16 cellular contexts compared by ENCODE assay signal in genomic region chr5:16580382-16580781, GRCh38. TPM values are rescaled to one million over a fixed set of nuclear protein-coding genes. Genes with fewer than 3 reads are reported as not detected.
DNase-seq lines count a peak whose midpoint lies in the region; ATAC-seq, FAIRE-seq and TF ChIP-seq lines count a peak whose summit lies in the region.
"Had no signal": no experiment of that assay in that cellular context is flagged by ENCODE, and none has a peak within 500 bp of the region (broad histone marks: within the 10 kb centered on the region; RNA-seq: fewer than 3 reads in every experiment).

No MANE protein-coding gene starts in this region.

- CTCF ChIA-PET in CD4-positive, alpha-beta T cell (lab: Charles Lee), result no interaction called here
- CTCF ChIA-PET in H1 (lab: Charles Lee; ENCODE audit: partially characterized antibody), result interaction anchor here (1.0 to 4.5 kb wide), 2 partner anchors 29 to 124 kb away, joined by 3 to 25 read pairs; no protein-coding TSS in a partner anchor

- peaks cover 1 to 6% (median 3%) of the 10 kb centered on the region in 4 experiments; a peak in 6 of 7 replicates for H3K4me1 ChIP-seq in H1 (replicated peaks in 1 of 4; ENCODE audit: control insufficient read depth in 3 of 4, insufficient read depth in 4 of 4, low read length in 3 of 4)

- H3K27ac ChIP-seq in CD4-positive, alpha-beta T cell (ENCODE audit: low read depth, low read length), result no peak overlapping the region
- H3K27ac ChIP-seq in VCaP (peak overlapping the region; percentile 69; the same call in 1 of the 2 replicates), H1 (ENCODE audit: low read depth, low read length) (no peak overlapping the region)
- H3K27ac ChIP-seq: KMS-11 had no signal

- no peaks in the 10 kb centered on the region for H3K9me3 ChIP-seq in CD4-positive, alpha-beta T cell (ENCODE audit: control insufficient read depth, low read length)
- no peaks in the 10 kb centered on the region for H3K9me3 ChIP-seq in H1 (ENCODE audit: insufficient read depth in 2 of 2, low read depth in 1 of 2, low read length in 1 of 2)
- H3K9me3 ChIP-seq: MG63 had no signal

- H3K36me3 Mint-ChIP-seq in CD4-positive, alpha-beta T cell (ENCODE audit: low read depth), result peaks cover 31% of the 10 kb centered on the region
- peaks cover 7% of the 10 kb centered on the region for H3K36me3 Mint-ChIP-seq in nephron (ENCODE audit: low read depth)
- H3K36me3 Mint-ChIP-seq: CD14-positive monocyte had no signal

- H3K79me1 ChIP-seq in H1 (ENCODE audit: low read depth, low read length), result no peaks in the 10 kb centered on the region

- H3K4me3 Mint-ChIP-seq in CD4-positive, alpha-beta T cell, result no peak overlapping the region
- peak overlapping the region in 1 of 3 experiments; percentile 22 for H3K4me3 Mint-ChIP-seq in nephron
- H3K4me3 Mint-ChIP-seq: CD14-positive monocyte had no signal

- 95% methylated on average over 6 of the region's 6 CpGs; no CpG with 5 or more reads in 1 of the 2 experiments for WGBS in H1 (ENCODE audit: extremely low coverage in 1 of 2, insufficient coverage in 1 of 2, insufficient read length in 1 of 2, insufficient replicate concordance in 2 of 2, low coverage in 1 of 2, low lambda C conversion rate in 2 of 2, missing lambda C conversion rate in 1 of 2), 2 experiments

- TF ChIP-seq RAD21 in H1 (IDR thresholded peaks at IDR 0.05 in 1 of 2, conservative IDR thresholded peaks at IDR 0.05 in 1 of 2; ENCODE audit: low read depth in 2 of 2, low read length in 2 of 2), result no peak

- FAIRE-seq in H1 (lab: Jason Lieb, UNC), result no peak

- no peak overlapping the region for H2AFZ ChIP-seq in H1 (ENCODE audit: low read length)

- no peaks in the 10 kb centered on the region for H3K27me3 ChIP-seq in CD4-positive, alpha-beta T cell (ENCODE audit: control insufficient read depth, insufficient read depth, low read length)
- H3K27me3 ChIP-seq in H1 (replicated peaks in 1 of 4; ENCODE audit: control insufficient read depth in 3 of 4, extremely low read depth in 1 of 4, insufficient read depth in 3 of 4, low read length in 3 of 4), result no peaks in the 10 kb centered on the region; a peak in 1 of 7 replicates
- H3K27me3 ChIP-seq: MG63 had no signal

- no peak for DNase-seq in CD4-positive, alpha-beta T cell
- no peak for DNase-seq in H1 (ENCODE audit: low read depth in 1 of 2, low spot score in 2 of 2)
- no peak for DNase-seq in AG08395 (ENCODE audit: low spot score)
- DNase-seq: COR-L47, DMS153, GOT3, MG63, NCI-H1092, NCI-H2081 treated with DMSO at 0.1 percent for 48 hours, NCI-H510A treated with DMSO at 0.1 percent for 48 hours had no signal

- POLR2A ChIA-PET in CD4-positive, alpha-beta T cell (lab: Charles Lee), result no interaction called here
- POLR2A ChIA-PET in H1 (lab: Charles Lee; ENCODE audit: partially characterized antibody), result interaction anchor here (0.5 kb wide), 1 partner anchor 31 kb away, joined by 4 read pairs; no protein-coding TSS in a partner anchor

- no peak overlapping the region for H3K56ac ChIP-seq in H1 (replicated peaks; ENCODE audit: insufficient read length, low read depth, low read length)

- H2BK120ac ChIP-seq in H1 (replicated peaks; ENCODE audit: low read depth, low read length), result no peak overlapping the region

- H3K4ac ChIP-seq in H1 (replicated peaks; ENCODE audit: insufficient read length, low read depth, low read length), result no peak overlapping the region

- no peak for ATAC-seq in CD4-positive, alpha-beta T cell (ENCODE audit: poor library complexity)
- no peak for ATAC-seq in HG03139 (IDR thresholded peaks at IDR 0.05; ENCODE audit: unreplicated experiment)
- ATAC-seq in HG03108 (IDR thresholded peaks at IDR 0.05; ENCODE audit: unreplicated experiment), result no peak

- H2AK5ac ChIP-seq in H1 (ENCODE audit: low read depth, low read length), result no peak overlapping the region

- H4K20me1 ChIP-seq in H1 (replicated peaks in 1 of 2; ENCODE audit: control insufficient read depth in 1 of 2, insufficient read depth in 2 of 2, low read length in 2 of 2), result no peaks in the 10 kb centered on the region

- H3K23ac ChIP-seq in H1 (ENCODE audit: insufficient read length), result no peak overlapping the region

- no peak overlapping the region for H2BK20ac ChIP-seq in H1 (ENCODE audit: low read length)

- no peak overlapping the region for H4K8ac ChIP-seq in H1 (ENCODE audit: extremely low read depth, insufficient read depth, low read length)

- no peak overlapping the region for H3K4me3 ChIP-seq in H1 (ENCODE audit: extremely low read depth in 1 of 4, insufficient read depth in 2 of 4, low read depth in 3 of 4, low read length in 4 of 4)
- H3K4me3 ChIP-seq: MG63 had no signal

- no peaks in the 10 kb centered on the region for H3K9me3 Mint-ChIP-seq in CD4-positive, alpha-beta T cell
- H3K9me3 Mint-ChIP-seq in nephron, result peaks cover 3% of the 10 kb centered on the region

- TF ChIP-seq CTCF in CD4-positive, alpha-beta T cell (IDR thresholded peaks at IDR 0.05), result no peak
- no peak for TF ChIP-seq CTCF in VCaP (conservative IDR thresholded peaks at IDR 0.05)
- no peak for TF ChIP-seq CTCF in H1 (IDR thresholded peaks at IDR 0.05; ENCODE audit: control extremely low read depth in 1 of 3, insufficient read depth in 1 of 3, low read depth in 1 of 3, low read length in 3 of 3)
- no peak for TF ChIP-seq CTCF in nephron (IDR thresholded peaks at IDR 0.05; ENCODE audit: unreplicated experiment in 3 of 3)

- H4K5ac ChIP-seq in H1 (ENCODE audit: insufficient read length, low read depth, low read length), result no peak overlapping the region

- intact Hi-C loops in CD4-positive, alpha-beta T cell (cut with DNase I, micrococcal nuclease), result no loop called here

- no peak overlapping the region for H2BK12ac ChIP-seq in H1 (ENCODE audit: low read depth, low read length)

- 0 out of 2 replicates have a peak overlapping the region, but pooled peaks have one; percentile 88 for H2BK15ac ChIP-seq in H1 (ENCODE audit: low read length)

- H4K91ac ChIP-seq in H1 (replicated peaks; ENCODE audit: insufficient read length, low read length), result no peak overlapping the region

- H3K4me2 ChIP-seq in H1 (ENCODE audit: insufficient read depth in 1 of 2, low read depth in 2 of 2, low read length in 2 of 2), result no peak overlapping the region
- H3K4me2 ChIP-seq: KMS-11 had no signal

- no peak for TF ChIP-seq POLR2A in H1 (IDR thresholded peaks at IDR 0.05; ENCODE audit: control extremely low read depth in 1 of 2, low read depth in 2 of 2, low read length in 2 of 2)

- no peak for TF ChIP-seq EP300 in H1 (IDR thresholded peaks at IDR 0.05; ENCODE audit: borderline replicate concordance in 1 of 2, low read depth in 2 of 2, low read length in 2 of 2)

- H3K36me3 ChIP-seq in H1 (ENCODE audit: control insufficient read depth in 2 of 4, insufficient read depth in 4 of 4, low read length in 3 of 4), result no peaks in the 10 kb centered on the region
- H3K36me3 ChIP-seq: MG63 had no signal

- H3K18ac ChIP-seq in H1 (ENCODE audit: extremely low read depth, low read length), result no peak overlapping the region

- H3K14ac ChIP-seq in H1 (ENCODE audit: insufficient read length), result no peak overlapping the region

- H3K23me2 ChIP-seq in H1 (ENCODE audit: low read depth, low read length), result no peaks in the 10 kb centered on the region

- no peak overlapping the region for H2BK5ac ChIP-seq in H1 (ENCODE audit: low read depth, low read length)

- peaks cover 59% of the 10 kb centered on the region for H3K4me1 Mint-ChIP-seq in CD4-positive, alpha-beta T cell (ENCODE audit: low read depth)
- H3K4me1 Mint-ChIP-seq in nephron, result peaks cover 22% of the 10 kb centered on the region
- H3K4me1 Mint-ChIP-seq: CD14-positive monocyte had no signal

- no peaks in the 10 kb centered on the region for H3K79me2 ChIP-seq in H1 (ENCODE audit: control insufficient read depth in 1 of 2, insufficient read depth in 2 of 2, low read length in 2 of 2)

- H3K27ac Mint-ChIP-seq in CD4-positive, alpha-beta T cell, result peak overlapping the region; percentile 14
- peak overlapping the region; percentile 82 to 89 (median 84) for H3K27ac Mint-ChIP-seq in nephron
- H3K27ac Mint-ChIP-seq: CD14-positive monocyte had no signal

- no peak overlapping the region for H3K9ac ChIP-seq in H1 (replicated peaks in 1 of 4; ENCODE audit: extremely low read depth in 1 of 4, low read depth in 3 of 4, low read length in 3 of 4)
- H3K9ac ChIP-seq: KMS-11 had no signal

- H3K27me3 Mint-ChIP-seq in CD4-positive, alpha-beta T cell, result no peaks in the 10 kb centered on the region
- H3K27me3 Mint-ChIP-seq in nephron (ENCODE audit: low read depth), result peaks cover 10% of the 10 kb centered on the region

TF ChIP-seq in H1, 55 proteins besides CTCF, POLR2A, EP300 and RAD21:
- TF ChIP-seq RBBP5 (IDR thresholded peaks at IDR 0.05; ENCODE audit: borderline replicate concordance, low read depth, low read length) (no peak), NRF1 (IDR thresholded peaks at IDR 0.05; ENCODE audit: low read depth, low read length) (no peak), JUN (IDR thresholded peaks at IDR 0.05; ENCODE audit: low read depth, low read length) (no peak), SAP30 (IDR thresholded peaks at IDR 0.05; ENCODE audit: insufficient read depth, insufficient replicate concordance, low read length) (no peak), JUND (IDR thresholded peaks at IDR 0.05; ENCODE audit: low read length) (no peak), CHD2 (IDR thresholded peaks at IDR 0.05; ENCODE audit: low read length) (no peak), GABPA (IDR thresholded peaks at IDR 0.05; ENCODE audit: borderline replicate concordance, insufficient read depth, low read length) (no peak), CHD1 (IDR thresholded peaks at IDR 0.05; ENCODE audit: low read depth, low read length) (no peak), TCF12 (IDR thresholded peaks at IDR 0.05; ENCODE audit: low read depth, low read length) (no peak)
TF ChIP-seq in H1: peak in this region for 0.

RNA-seq across cellular contexts. Expression of gene RETREG1, which starts 36.4 kb away (rescaled TPM):
- 10 to 100 TPM; 68.9 to 69.7 TPM for total RNA-seq in CD4-positive, alpha-beta T cell
- 1.9 TPM in 2 replicates for total RNA-seq in H1 (2021; fragmentation: NEBNext Ultra II Directional; extraction: Animal tissue kit (Norgen Biotek cat#: 25700))
- 0.62 and 1.2 TPM in 2 replicates for polyA plus RNA-seq in H1 (2011; rRNA removed)
- 1.4 TPM for polyA plus RNA-seq in H1 (2011; cell fraction: cytosol; rRNA removed)
- polyA plus RNA-seq in H1 (2011; cell fraction: nucleus; rRNA removed), result 0.98 TPM
- polyA plus RNA-seq in H1 (2012, experiment 1 of 2), result 1.0 to 1.7 TPM (median 1.2 TPM) in 4 replicates
- polyA plus RNA-seq in H1 (2012, experiment 2 of 2), result 0.09 TPM
- polyA plus RNA-seq in H1 (2013, experiment 1 of 2), result 5.1 TPM
- polyA plus RNA-seq in H1 (2013, experiment 2 of 2), result 5.5 TPM
- 1.7 and 2.8 TPM in 2 replicates for polyA minus RNA-seq in H1 (2011; rRNA and poly(A)+ RNA removed)
- polyA minus RNA-seq in H1 (2011; cell fraction: cytosol; rRNA and poly(A)+ RNA removed), result 1.5 TPM
- polyA minus RNA-seq in H1 (2011; cell fraction: nucleus; rRNA and poly(A)+ RNA removed), result 6.9 TPM

Comparison
In these comparisons a context has a peak if more than half of its experiments do, and no peak if none do; other contexts are left out.
1. RNA of gene RETREG1, which starts 36.4 kb away (total RNA-seq): 68.9 to 69.7 TPM in CD4-positive, alpha-beta T cell; 1.9 TPM in H1; every median in the first group is over 10 times any median in the second.